In the genomic region with DNA sequence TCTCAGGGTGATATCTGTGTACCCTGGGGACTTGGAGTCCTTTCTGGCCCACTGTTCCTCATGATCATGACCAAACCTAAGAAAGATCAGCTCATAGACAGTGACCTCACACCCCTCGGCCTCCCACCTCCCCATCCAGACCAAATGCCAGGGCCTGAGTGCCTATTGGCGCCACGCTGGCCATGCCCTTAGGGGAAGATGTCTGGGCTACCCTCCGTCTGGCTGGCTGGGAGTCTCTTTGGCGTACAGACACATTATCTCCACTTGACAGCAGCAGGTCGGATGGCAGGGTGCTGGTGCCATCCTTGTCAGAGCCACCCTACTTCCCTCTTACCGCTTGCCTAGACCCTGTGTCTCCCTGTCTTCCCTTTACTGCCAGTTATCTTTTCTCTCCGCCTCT, we compare ENCODE assay signal across 35 cellular contexts. TPM values are rescaled to one million over a fixed set of nuclear protein-coding genes. Genes with fewer than 3 reads are reported as not detected.
A peak's percentile ranks its signal among the peaks of the same experiment; 100 is the strongest.
DNase-seq lines count a peak whose midpoint lies in the region; FAIRE-seq and TF ChIP-seq lines count a peak whose summit lies in the region.
"Had no signal": no experiment of that assay in that cellular context is flagged by ENCODE, and none has a peak within 500 bp of the region (broad histone marks: within the 10 kb centered on the region; RNA-seq: fewer than 3 reads in every experiment).

No MANE protein-coding gene starts in this region.

- POLR2A ChIA-PET in CD8-positive, alpha-beta memory T cell (lab: Charles Lee), result no interaction called here

- CTCF ChIA-PET in activated naive CD4-positive, alpha-beta T cell treated with anti-CD3 and anti-CD28 coated beads for 36 hours (lab: Charles Lee), result interaction anchor here (0.6 to 1.4 kb wide), 2 partner anchors 11 to 23 kb away, joined by 3 read pairs; no protein-coding TSS in a partner anchor
- CTCF ChIA-PET in CD8-positive, alpha-beta memory T cell (lab: Charles Lee), result interaction anchor here (1.0 kb wide), 1 partner anchor 14 kb away, joined by 3 read pairs; no protein-coding TSS in a partner anchor

- no peaks in the 10 kb centered on the region for H3K36me3 Mint-ChIP-seq in activated naive CD4-positive, alpha-beta T cell treated with anti-CD3 and anti-CD28 coated beads for 36 hours (ENCODE audit: low read depth)
- peaks cover 0 to 8% (median 0%) of the 10 kb centered on the region in 3 donors for H3K36me3 Mint-ChIP-seq in CD8-positive, alpha-beta memory T cell
- H3K36me3 Mint-ChIP-seq: activated naive CD8-positive, alpha-beta T cell treated with anti-CD3 and anti-CD28 coated beads for 36 hours; immature natural killer cell had no signal

- TF ChIP-seq CTCF in bronchial epithelial cell (IDR thresholded peaks at IDR 0.05; ENCODE audit: insufficient read depth, low read length, severe bottlenecking), result no peak

- H3K4me1 Mint-ChIP-seq in activated naive CD4-positive, alpha-beta T cell treated with anti-CD3 and anti-CD28 coated beads for 36 hours (ENCODE audit: low read depth), result peaks cover 50% of the 10 kb centered on the region
- peaks cover 49 to 58% (median 57%) of the 10 kb centered on the region in 3 donors for H3K4me1 Mint-ChIP-seq in CD8-positive, alpha-beta memory T cell

- H3K9me3 ChIP-seq in CD8-positive, alpha-beta memory T cell (ENCODE audit: low read length), result no peaks in the 10 kb centered on the region
- no peaks in the 10 kb centered on the region for H3K9me3 ChIP-seq in thymus (ENCODE audit: control insufficient read depth)
- H3K9me3 ChIP-seq: colonic mucosa, ovary, thoracic aorta, uterus had no signal

- H3K27ac ChIP-seq in CD8-positive, alpha-beta memory T cell (ENCODE audit: low read depth, low read length), result no peak overlapping the region
- H3K27ac ChIP-seq in thymus (ENCODE audit: low read depth), result peak overlapping the region; percentile 56
- H3K27ac ChIP-seq: colonic mucosa, ovary, thoracic aorta, uterus had no signal

- H3K4me3 Mint-ChIP-seq in activated naive CD4-positive, alpha-beta T cell treated with anti-CD3 and anti-CD28 coated beads for 36 hours, result no peak overlapping the region
- H3K4me3 Mint-ChIP-seq in CD8-positive, alpha-beta memory T cell, result peak overlapping the region; percentile 1 to 97 (median 87)
- H3K4me3 Mint-ChIP-seq: activated naive CD8-positive, alpha-beta T cell treated with anti-CD3 and anti-CD28 coated beads for 36 hours; immature natural killer cell; nephron had no signal

- H3K9me3 Mint-ChIP-seq in activated naive CD4-positive, alpha-beta T cell treated with anti-CD3 and anti-CD28 coated beads for 36 hours, result no peaks in the 10 kb centered on the region
- H3K9me3 Mint-ChIP-seq in CD8-positive, alpha-beta memory T cell, result no peaks in the 10 kb centered on the region
- H3K9me3 Mint-ChIP-seq: activated naive CD8-positive, alpha-beta T cell treated with anti-CD3 and anti-CD28 coated beads for 36 hours; immature natural killer cell; nephron had no signal

- no peak for DNase-seq in activated naive CD4-positive, alpha-beta T cell treated with anti-CD3 and anti-CD28 coated beads for 36 hours
- no peak for DNase-seq in activated naive CD4-positive, alpha-beta T cell (lab: John Stamatoyannopoulos, UW)
- DNase-seq in CD8-positive, alpha-beta memory T cell, result no peak
- no peak for DNase-seq in bronchial epithelial cell (ENCODE audit: low read depth)
- no peak for DNase-seq in RKO (ENCODE audit: low spot score)
- no peak for DNase-seq in stimulated activated CD4-positive, alpha-beta T cell treated with anti-CD3 and anti-CD28 coated beads, Interleukin-1b, Interleukin-23, amount 100 ng/mL, for 48 hours
- DNase-seq: activated CD4-positive, alpha-beta T cell treated with anti-CD3 and anti-CD28 coated beads for 1 hour; activated effector memory CD4-positive, alpha-beta T cell treated with Interleukin-2 at 50 U/mL for 16 hours; activated naive CD8-positive, alpha-beta T cell treated with anti-CD3 and anti-CD28 coated beads for 36 hours; anterior cingulate cortex; Calu3; colonic mucosa; DMS79 treated with DMSO at 0.1 percent for 48 hours; effector CD4-positive, alpha-beta T cell; GF-D8; immature natural killer cell; Kasumi-1; left cardiac atrium; NCI-H1417 treated with DMSO at 0.1 percent for 48 hours; NCI-H2029 treated with DMSO at 0.1 percent for 48 hours; NCI-H524 treated with DMSO at 0.1 percent for 48 hours; ovary; stimulated activated naive CD4-positive, alpha-beta T cell; uterus had no signal

- H3K36me3 ChIP-seq in CD8-positive, alpha-beta memory T cell (ENCODE audit: insufficient read depth, low read length), result no peaks in the 10 kb centered on the region
- H3K36me3 ChIP-seq in bronchial epithelial cell (ENCODE audit: control insufficient read depth, insufficient read depth, low read length) (no peaks in the 10 kb centered on the region), thymus (ENCODE audit: control insufficient read depth, insufficient read depth) (peaks cover 13% of the 10 kb centered on the region)
- H3K36me3 ChIP-seq: colonic mucosa, ovary, thoracic aorta, uterus had no signal

- intact Hi-C loops in activated naive CD4-positive, alpha-beta T cell treated with anti-CD3 and anti-CD28 coated beads for 36 hours (cut with micrococcal nuclease), result no loop called here

- peak overlapping the region; percentile 7 for H3K27ac Mint-ChIP-seq in activated naive CD4-positive, alpha-beta T cell treated with anti-CD3 and anti-CD28 coated beads for 36 hours
- H3K27ac Mint-ChIP-seq in CD8-positive, alpha-beta memory T cell, result peak overlapping the region in 7 of 8 donors; percentile 24 to 98 (median 89)
- H3K27ac Mint-ChIP-seq: activated naive CD8-positive, alpha-beta T cell treated with anti-CD3 and anti-CD28 coated beads for 36 hours; immature natural killer cell; nephron had no signal

- no peaks in the 10 kb centered on the region for H3K27me3 ChIP-seq in CD8-positive, alpha-beta memory T cell (ENCODE audit: insufficient read depth, low read length, poor library complexity, severe bottlenecking)
- H3K27me3 ChIP-seq in bronchial epithelial cell (ENCODE audit: control insufficient read depth, insufficient read depth, low read length), result no peaks in the 10 kb centered on the region
- no peaks in the 10 kb centered on the region for H3K27me3 ChIP-seq in thymus (ENCODE audit: control insufficient read depth, insufficient read depth)
- H3K27me3 ChIP-seq: colonic mucosa, ovary, uterus had no signal

- FAIRE-seq in bronchial epithelial cell (lab: Jason Lieb, UNC), result peak; percentile 83

- peaks cover 45% of the 10 kb centered on the region for H3K4me1 ChIP-seq in CD8-positive, alpha-beta memory T cell (ENCODE audit: insufficient read depth, low read length)
- H3K4me1 ChIP-seq in thymus (ENCODE audit: control insufficient read depth, insufficient read depth, low read length), result peaks cover 38% of the 10 kb centered on the region
- H3K4me1 ChIP-seq: colonic mucosa, uterus had no signal

- H3K27me3 Mint-ChIP-seq in activated naive CD4-positive, alpha-beta T cell treated with anti-CD3 and anti-CD28 coated beads for 36 hours (ENCODE audit: low read depth), result no peaks in the 10 kb centered on the region
- no peaks in the 10 kb centered on the region for H3K27me3 Mint-ChIP-seq in CD8-positive, alpha-beta memory T cell

- WGBS in thymus, result 88% methylated on average over 8 of the region's 8 CpGs

- H3K4me3 ChIP-seq in CD8-positive, alpha-beta memory T cell (ENCODE audit: low read length), result no peak overlapping the region
- H3K4me3 ChIP-seq in bronchial epithelial cell (ENCODE audit: low read depth, low read length), result no peak overlapping the region
- H3K4me3 ChIP-seq in thymus (ENCODE audit: low read length), result peak overlapping the region; percentile 69
- H3K4me3 ChIP-seq: colonic mucosa, ovary, thoracic aorta, uterus had no signal

RNA-seq across cellular contexts. Expression of a gene that starts 8.4 kb away (rescaled TPM):
- total RNA-seq in activated naive CD4-positive, alpha-beta T cell treated with anti-CD3 and anti-CD28 coated beads for 36 hours, result 1 to 10 TPM; 1.4 to 1.6 TPM
- total RNA-seq in CD8-positive, alpha-beta memory T cell, result 1 to 10 TPM; 1.3 to 1.5 TPM
- polyA plus RNA-seq in CD8-positive, alpha-beta memory T cell, result 46.4 TPM
- total RNA-seq in bronchial epithelial cell, result 0.26 and 2.8 TPM in 2 replicates
- polyA plus RNA-seq in thymus, result 19.9 TPM
- total RNA-seq: epithelial cell of proximal tubule, glomerular endothelial cell, lung microvascular endothelial cell, thoracic aorta had no signal
- polyA plus RNA-seq: BJ had no signal

RNA-seq across cellular contexts. Expression of a gene that starts 16.4 kb away (rescaled TPM):
- 1 to 10 TPM; 2.3 to 2.7 TPM for total RNA-seq in activated naive CD4-positive, alpha-beta T cell treated with anti-CD3 and anti-CD28 coated beads for 36 hours
- total RNA-seq in CD8-positive, alpha-beta memory T cell, result 1 to 10 TPM; 1.9 to 2.0 TPM
- polyA plus RNA-seq in CD8-positive, alpha-beta memory T cell, result 3.7 TPM
- not detected in 2 replicates for total RNA-seq in bronchial epithelial cell
- polyA plus RNA-seq in thymus, result 0.34 TPM
- total RNA-seq: glomerular endothelial cell, left cardiac atrium, renal cortical epithelial cell, skeletal muscle tissue, thoracic aorta, uterus had no signal
- polyA plus RNA-seq: BJ had no signal

RNA-seq across cellular contexts. Expression of a gene that starts 18.0 kb away (rescaled TPM):
- under 1 TPM in 1 of 2 experiments, not detected in 1; 0.07 TPM for total RNA-seq in activated naive CD4-positive, alpha-beta T cell treated with anti-CD3 and anti-CD28 coated beads for 36 hours
- under 1 TPM in 1 of 2 experiments, not detected in 1; 0.09 TPM for total RNA-seq in CD8-positive, alpha-beta memory T cell
- 0.28 TPM for polyA plus RNA-seq in CD8-positive, alpha-beta memory T cell
- total RNA-seq in bronchial epithelial cell, result under 0.01 TPM in 1 of 2 replicates, not detected in the other
- 0.14 TPM for polyA plus RNA-seq in thymus
- total RNA-seq: activated naive CD8-positive, alpha-beta T cell treated with anti-CD3 and anti-CD28 coated beads for 36 hours; Calu3; epithelial cell of proximal tubule; glomerular endothelial cell; lung microvascular endothelial cell; T-helper 2 cell treated with Interferon-gamma antibody and Interleukin-4, amounts not matched to agents 100 ng/mL and 5 ng/mL, for 36 hours; thoracic aorta had no signal
- polyA plus RNA-seq: BJ, ovary had no signal

RNA-seq across cellular contexts. Expression of a gene that starts 30.3 kb away (rescaled TPM):
- total RNA-seq in activated naive CD4-positive, alpha-beta T cell treated with anti-CD3 and anti-CD28 coated beads for 36 hours, result not detected
- not detected for total RNA-seq in CD8-positive, alpha-beta memory T cell
- polyA plus RNA-seq in CD8-positive, alpha-beta memory T cell, result 0.38 TPM
- not detected in 2 replicates for total RNA-seq in bronchial epithelial cell
- 1.5 TPM for polyA plus RNA-seq in thymus
- total RNA-seq: activated naive CD8-positive, alpha-beta T cell treated with anti-CD3 and anti-CD28 coated beads for 36 hours; Calu3; colonic mucosa; epithelial cell of proximal tubule; glomerular endothelial cell; left cardiac atrium; lung microvascular endothelial cell; mucosa of gallbladder; ovary; renal cortical epithelial cell; skeletal muscle tissue; T-helper 2 cell treated with Interferon-gamma antibody and Interleukin-4, amounts not matched to agents 100 ng/mL and 5 ng/mL, for 36 hours; thoracic aorta; uterus had no signal
- polyA plus RNA-seq: BJ had no signal

RNA-seq across cellular contexts. Expression of a gene that starts 32.9 kb away (rescaled TPM):
- total RNA-seq in activated naive CD4-positive, alpha-beta T cell treated with anti-CD3 and anti-CD28 coated beads for 36 hours, result 10 to 100 TPM; 22.0 to 22.5 TPM
- 10 to 100 TPM; 16.4 to 17.4 TPM for total RNA-seq in CD8-positive, alpha-beta memory T cell
- polyA plus RNA-seq in CD8-positive, alpha-beta memory T cell, result 20.5 TPM
- total RNA-seq in bronchial epithelial cell, result 6.8 and 9.1 TPM in 2 replicates
- 6.5 TPM for polyA plus RNA-seq in thymus
